ENCODE assay signal across 1 cellular context in the genomic region with DNA sequence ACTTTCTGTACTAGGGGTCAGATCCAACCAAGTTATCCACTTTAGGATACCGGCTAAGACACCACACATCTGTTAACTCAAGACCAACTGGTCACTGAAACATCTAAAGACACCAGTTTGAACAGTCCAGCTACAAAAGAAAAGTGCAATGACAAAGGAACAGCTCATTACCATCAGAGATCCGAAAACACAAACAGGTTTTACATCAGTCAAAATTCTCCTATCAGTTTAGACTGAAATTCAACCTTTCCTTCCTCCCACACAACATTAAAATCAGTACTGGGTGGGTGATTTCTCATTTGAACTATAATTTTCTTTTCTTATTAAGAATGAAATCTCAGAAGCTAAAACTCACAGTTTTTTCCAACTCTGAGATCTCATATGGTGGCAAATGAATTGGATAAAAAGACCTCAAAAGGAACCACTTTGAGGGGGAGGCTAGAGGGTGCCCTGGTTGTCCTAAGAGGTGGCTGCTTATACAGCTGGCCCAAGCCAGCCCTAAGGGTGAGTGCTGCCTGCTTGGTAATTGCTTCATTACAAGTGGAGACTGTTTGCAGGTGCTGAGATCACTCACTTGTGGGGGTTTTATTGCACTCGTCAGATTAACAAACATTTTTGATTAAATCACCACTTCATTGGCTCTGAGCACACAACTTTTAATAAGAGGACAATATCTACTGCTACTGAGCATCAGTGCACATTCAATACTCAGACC.
TF ChIP-seq lines count a peak whose summit lies in the region.

No MANE protein-coding gene starts in this region.

TF ChIP-seq in GM12878, 131 proteins besides CTCF, POLR2A, EP300 and RAD21 (continued from another document):
- 0 out of 2 replicates have a peak, but pooled peaks have one; percentile 24 for TF ChIP-seq RELB (IDR thresholded peaks at IDR 0.05; ENCODE audit: low read depth)
- peak; percentile 48; the same call in 1 of the 2 replicates for TF ChIP-seq NFIC (IDR thresholded peaks at IDR 0.05; ENCODE audit: low read depth, low read length)
- TF ChIP-seq NFYA (IDR thresholded peaks at IDR 0.05; ENCODE audit: borderline replicate concordance, low read depth, low read length), result no peak
- TF ChIP-seq, protein P1, sequence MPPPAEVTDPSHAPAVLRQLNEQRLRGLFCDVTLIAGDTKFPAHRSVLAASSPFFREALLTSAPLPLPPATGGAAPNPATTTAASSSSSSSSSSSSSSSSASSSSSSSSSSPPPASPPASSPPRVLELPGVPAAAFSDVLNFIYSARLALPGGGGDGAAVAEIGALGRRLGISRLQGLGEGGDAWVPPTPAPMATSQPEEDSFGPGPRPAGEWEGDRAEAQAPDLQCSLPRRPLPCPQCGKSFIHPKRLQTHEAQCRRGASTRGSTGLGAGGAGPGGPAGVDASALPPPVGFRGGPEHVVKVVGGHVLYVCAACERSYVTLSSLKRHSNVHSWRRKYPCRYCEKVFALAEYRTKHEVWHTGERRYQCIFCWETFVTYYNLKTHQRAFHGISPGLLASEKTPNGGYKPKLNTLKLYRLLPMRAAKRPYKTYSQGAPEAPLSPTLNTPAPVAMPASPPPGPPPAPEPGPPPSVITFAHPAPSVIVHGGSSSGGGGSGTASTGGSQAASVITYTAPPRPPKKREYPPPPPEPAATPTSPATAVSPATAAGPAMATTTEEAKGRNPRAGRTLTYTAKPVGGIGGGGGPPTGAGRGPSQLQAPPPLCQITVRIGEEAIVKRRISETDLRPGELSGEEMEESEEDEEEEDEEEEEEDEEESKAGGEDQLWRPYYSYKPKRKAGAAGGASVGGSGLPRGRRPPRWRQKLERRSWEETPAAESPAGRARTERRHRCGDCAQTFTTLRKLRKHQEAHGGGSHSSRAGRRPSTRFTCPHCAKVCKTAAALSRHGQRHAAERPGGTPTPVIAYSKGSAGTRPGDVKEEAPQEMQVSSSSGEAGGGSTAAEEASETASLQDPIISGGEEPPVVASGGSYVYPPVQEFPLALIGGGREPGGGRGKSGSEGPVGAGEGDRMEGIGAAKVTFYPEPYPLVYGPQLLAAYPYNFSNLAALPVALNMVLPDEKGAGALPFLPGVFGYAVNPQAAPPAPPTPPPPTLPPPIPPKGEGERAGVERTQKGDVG (CRISPR knock-in tag; IDR thresholded peaks at IDR 0.05), result no peak
- TF ChIP-seq MTA2 (IDR thresholded peaks at IDR 0.05; ENCODE audit: low read depth), result 0 out of 2 replicates have a peak, but pooled peaks have one; percentile 25
- no peak for TF ChIP-seq RB1 (IDR thresholded peaks at IDR 0.05; ENCODE audit: borderline replicate concordance)
- TF ChIP-seq CREB1 (IDR thresholded peaks at IDR 0.05; ENCODE audit: low read depth), result 0 out of 2 replicates have a peak, but pooled peaks have one; percentile 16
- TF ChIP-seq PAX5 (IDR thresholded peaks at IDR 0.05; ENCODE audit: borderline replicate concordance, low read depth, low read length), result no peak
- 0 out of 2 replicates have a peak, but pooled peaks have one; percentile 35 for TF ChIP-seq MTA3 (IDR thresholded peaks at IDR 0.05; ENCODE audit: borderline replicate concordance, low read length)
- TF ChIP-seq ATF7 (IDR thresholded peaks at IDR 0.05; ENCODE audit: low read depth), result no peak
- TF ChIP-seq ZNF24 (IDR thresholded peaks at IDR 0.05), result no peak
